In genomic region chrX:119734897-119735339, GRCh38 we compare ENCODE assay signal across 1 cellular context.
TF ChIP-seq lines count a peak whose summit lies in the region.

No MANE protein-coding gene starts in this region.

TF ChIP-seq in SK-N-SH treated with all-trans-retinoic acid at 6 μM for 48 hours, 23 proteins besides CTCF, POLR2A, EP300 and RAD21 (continued from another document):
- TF ChIP-seq, protein P1, sequence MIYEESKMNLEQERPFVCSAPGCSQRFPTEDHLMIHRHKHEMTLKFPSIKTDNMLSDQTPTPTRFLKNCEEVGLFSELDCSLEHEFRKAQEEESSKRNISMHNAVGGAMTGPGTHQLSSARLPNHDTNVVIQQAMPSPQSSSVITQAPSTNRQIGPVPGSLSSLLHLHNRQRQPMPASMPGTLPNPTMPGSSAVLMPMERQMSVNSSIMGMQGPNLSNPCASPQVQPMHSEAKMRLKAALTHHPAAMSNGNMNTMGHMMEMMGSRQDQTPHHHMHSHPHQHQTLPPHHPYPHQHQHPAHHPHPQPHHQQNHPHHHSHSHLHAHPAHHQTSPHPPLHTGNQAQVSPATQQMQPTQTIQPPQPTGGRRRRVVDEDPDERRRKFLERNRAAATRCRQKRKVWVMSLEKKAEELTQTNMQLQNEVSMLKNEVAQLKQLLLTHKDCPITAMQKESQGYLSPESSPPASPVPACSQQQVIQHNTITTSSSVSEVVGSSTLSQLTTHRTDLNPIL (CRISPR knock-in tag; IDR thresholded peaks at IDR 0.05; ENCODE audit: low read depth): no peak
